In the genomic region with DNA sequence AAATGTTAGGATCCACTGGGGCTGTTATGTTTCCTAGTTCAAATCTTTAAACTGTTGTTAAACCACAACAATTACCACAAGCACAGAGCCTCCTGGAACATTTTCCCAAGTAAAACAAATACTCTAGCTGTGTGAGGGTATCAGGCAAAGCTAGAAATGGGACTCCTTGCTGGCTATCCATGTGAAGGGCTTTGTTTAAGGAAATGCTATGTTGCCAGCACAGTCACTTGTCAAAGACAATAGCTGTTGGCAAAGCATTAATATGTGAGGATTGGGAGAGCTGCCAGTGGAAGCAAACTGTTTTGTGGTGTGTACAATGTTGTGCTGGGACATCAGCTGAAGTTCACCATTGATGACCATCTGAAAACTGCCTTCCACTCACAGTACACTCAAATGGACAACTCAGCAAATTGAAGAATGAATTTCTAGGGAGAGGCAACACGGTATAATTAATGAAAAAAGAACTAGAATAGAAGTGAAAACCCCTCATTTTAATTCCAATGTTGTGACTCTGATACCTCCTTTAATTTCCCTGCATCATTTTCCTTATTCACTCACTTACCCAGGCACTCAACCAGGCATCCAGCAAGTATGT, we compare ENCODE assay signal across 12 cellular contexts.
DNase-seq lines count a peak whose midpoint lies in the region; ATAC-seq and TF ChIP-seq lines count a peak whose summit lies in the region.
"Had no signal": no experiment of that assay in that cellular context is flagged by ENCODE, and none has a peak within 500 bp of the region (broad histone marks: within the 10 kb centered on the region; RNA-seq: fewer than 3 reads in every experiment).

No MANE protein-coding gene starts in this region.

- H3K9me3 ChIP-seq in esophagus squamous epithelium = no peaks in the 10 kb centered on the region
- no peaks in the 10 kb centered on the region for H3K9me3 ChIP-seq in mesodermal cell (ENCODE audit: control insufficient read depth, low read length)

- intact Hi-C loops in Right ventricle myocardium inferior (cut with DNase I) (no loop called here), cardiac septum (cut with DNase I) (loop anchor here (5.0 kb wide), 1 partner anchor 70 kb away; no protein-coding TSS in a partner anchor), esophagus squamous epithelium (cut with DNase I) (loop anchor here (10.0 kb wide), 1 partner anchor 122 kb away; a partner anchor contains a TSS)

- DNase-seq in Right ventricle myocardium inferior (ENCODE audit: missing footprints) = no peak
- DNase-seq in cardiac septum (ENCODE audit: low spot score) = no peak
- DNase-seq in esophagus squamous epithelium (lab: John Stamatoyannopoulos, UW) = no peak
- no peak for DNase-seq in stimulated activated effector memory CD8-positive, alpha-beta T cell treated with anti-CD3 and anti-CD28 coated beads, Interleukin-12 subunit alpha, Interleukin-12 subunit beta, amount 100 ng/mL, for 72 hours (ENCODE audit: low spot score in 2 of 2)
- no peak for DNase-seq in activated effector memory CD4-positive, alpha-beta T cell treated with anti-CD3 and anti-CD28 coated beads, Interleukin-2, amount 50 U/mL, for 16 hours
- DNase-seq in erythroblast (lab: John Stamatoyannopoulos, UW) = no peak
- DNase-seq: activated naive CD4-positive, alpha-beta T cell; NCI-H1436; PC-3 had no signal

- TF ChIP-seq POLR2A in esophagus squamous epithelium (IDR thresholded peaks at IDR 0.05) = no peak
- TF ChIP-seq POLR2A in erythroblast (IDR thresholded peaks at IDR 0.05; ENCODE audit: low read length) = no peak

- no peak overlapping the region for H3K27ac Mint-ChIP-seq in stimulated activated effector memory CD8-positive, alpha-beta T cell treated with anti-CD3 and anti-CD28 coated beads, Interleukin-12 subunit alpha, Interleukin-12 subunit beta, amount 100 ng/mL, for 72 hours

- no peaks in the 10 kb centered on the region for H3K27me3 ChIP-seq in esophagus squamous epithelium

- no peaks in the 10 kb centered on the region for H3K36me3 ChIP-seq in esophagus squamous epithelium
- no peaks in the 10 kb centered on the region for H3K36me3 ChIP-seq in mesodermal cell (ENCODE audit: control insufficient read depth, insufficient read depth, low read length)

- WGBS in esophagus squamous epithelium, 2 donors = 38 to 45% methylated on average over 1 of the region's 1 CpG
- no CpG with 5 or more reads among the region's 1 CpG for WGBS in mesodermal cell (ENCODE audit: insufficient coverage in 2 of 2), 2 experiments

- no peak overlapping the region for H3K4me3 Mint-ChIP-seq in stimulated activated effector memory CD8-positive, alpha-beta T cell treated with anti-CD3 and anti-CD28 coated beads, Interleukin-12 subunit alpha, Interleukin-12 subunit beta, amount 100 ng/mL, for 72 hours

- H3K36me3 Mint-ChIP-seq in stimulated activated effector memory CD8-positive, alpha-beta T cell treated with anti-CD3 and anti-CD28 coated beads, Interleukin-12 subunit alpha, Interleukin-12 subunit beta, amount 100 ng/mL, for 72 hours = no peaks in the 10 kb centered on the region

- H3K4me3 ChIP-seq in esophagus squamous epithelium (no peak overlapping the region), mesodermal cell (ENCODE audit: extremely low read depth, insufficient read depth, low read length, poor library complexity, severe bottlenecking) (no peak overlapping the region)

- H3K4me1 ChIP-seq in esophagus squamous epithelium (peaks cover 4 to 75% (median 23%) of the 10 kb centered on the region in 3 donors), mesodermal cell (ENCODE audit: control insufficient read depth, insufficient read depth, low read length, poor library complexity, severe bottlenecking) (peaks cover 60% of the 10 kb centered on the region)

- peaks cover 7% of the 10 kb centered on the region for H3K4me1 Mint-ChIP-seq in stimulated activated effector memory CD8-positive, alpha-beta T cell treated with anti-CD3 and anti-CD28 coated beads, Interleukin-12 subunit alpha, Interleukin-12 subunit beta, amount 100 ng/mL, for 72 hours

- H3K27ac ChIP-seq in esophagus squamous epithelium (peak overlapping the region; percentile 48 to 87 (median 68)), mesodermal cell (ENCODE audit: low read depth, low read length, severe bottlenecking) (peak overlapping the region; percentile 13)

- no peaks in the 10 kb centered on the region for H3K9me3 Mint-ChIP-seq in stimulated activated effector memory CD8-positive, alpha-beta T cell treated with anti-CD3 and anti-CD28 coated beads, Interleukin-12 subunit alpha, Interleukin-12 subunit beta, amount 100 ng/mL, for 72 hours

- ATAC-seq in Right ventricle myocardium inferior (peak; percentile 38), GM21367 (IDR thresholded peaks at IDR 0.05; ENCODE audit: unreplicated experiment) (no peak)
- ATAC-seq in stimulated activated effector memory CD8-positive, alpha-beta T cell treated with anti-CD3 and anti-CD28 coated beads, Interleukin-12 subunit alpha, Interleukin-12 subunit beta, amount 100 ng/mL, for 72 hours = no peak
- ATAC-seq: HCT116, PC-3 had no signal

- no peak for TF ChIP-seq CTCF in esophagus squamous epithelium (IDR thresholded peaks at IDR 0.05)
